In the genomic region with DNA sequence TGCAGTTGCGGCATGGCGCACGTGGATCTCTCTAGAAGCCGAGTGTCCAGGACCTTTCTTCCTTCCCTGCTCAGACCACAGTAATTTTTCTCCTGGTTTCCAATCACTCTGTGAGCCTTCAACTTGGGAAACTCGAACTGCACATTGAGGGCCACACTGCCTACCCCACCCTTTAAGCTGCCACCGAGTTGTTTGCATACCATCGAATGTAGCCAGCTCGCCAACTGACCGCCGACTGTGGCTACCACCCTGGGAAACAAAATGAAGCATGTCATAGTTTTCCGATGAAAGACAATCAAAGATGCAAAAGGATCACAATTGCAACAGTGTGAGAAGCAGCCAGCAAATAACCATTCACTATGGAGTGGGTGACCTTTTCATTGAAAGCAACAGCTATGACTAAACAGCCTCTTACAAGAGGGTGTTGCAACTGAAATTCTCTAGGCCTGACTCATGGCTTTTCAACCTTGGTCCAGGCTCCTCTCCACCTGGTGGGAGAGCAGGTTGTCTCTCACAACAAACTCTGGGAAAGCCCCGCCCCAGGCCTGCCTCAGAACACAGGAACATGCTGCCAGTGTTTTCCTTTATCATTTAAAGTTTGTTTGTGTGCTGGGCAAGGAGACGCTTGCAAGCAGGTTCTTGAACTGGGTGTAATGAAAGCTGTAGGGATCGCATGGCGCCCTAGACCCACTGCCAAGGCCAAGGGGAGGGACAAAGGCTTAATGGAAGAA, we compare ENCODE assay signal across 8 cellular contexts.
A peak's percentile ranks its signal among the peaks of the same experiment; 100 is the strongest.
DNase-seq lines count a peak whose midpoint lies in the region; ATAC-seq and TF ChIP-seq lines count a peak whose summit lies in the region.

No MANE protein-coding gene starts in this region.

- no peaks in the 10 kb centered on the region for H3K36me3 Mint-ChIP-seq in activated CD8-positive, alpha-beta T cell treated with anti-CD3 and anti-CD28 coated beads for 36 hours (ENCODE audit: low read depth)
- no peaks in the 10 kb centered on the region for H3K36me3 Mint-ChIP-seq in activated CD8-positive, alpha-beta T cell treated with anti-CD3 and anti-CD28 coated beads, Interleukin-2, amount 10 ng/mL, durations not matched to agents 7 days and 5 days (ENCODE audit: low read depth)
- H3K36me3 Mint-ChIP-seq in activated T-helper 17 cell treated with anti-CD3 and anti-CD28 coated beads, Interleukin-2, amount 50 U/mL, for 72 hours (ENCODE audit: low read depth): no peaks in the 10 kb centered on the region
- no peaks in the 10 kb centered on the region for H3K36me3 Mint-ChIP-seq in type B pancreatic cell

- POLR2A ChIA-PET in activated CD8-positive, alpha-beta T cell treated with anti-CD3 and anti-CD28 coated beads for 36 hours (lab: Charles Lee): no interaction called here
- POLR2A ChIA-PET in activated CD8-positive, alpha-beta T cell treated with anti-CD3 and anti-CD28 coated beads, Interleukin-2, amount 10 ng/mL, durations not matched to agents 7 days and 5 days (lab: Charles Lee): no interaction called here

- H3K9me3 Mint-ChIP-seq in activated CD8-positive, alpha-beta T cell treated with anti-CD3 and anti-CD28 coated beads for 36 hours: no peaks in the 10 kb centered on the region
- H3K9me3 Mint-ChIP-seq in activated CD8-positive, alpha-beta T cell treated with anti-CD3 and anti-CD28 coated beads, Interleukin-2, amount 10 ng/mL, durations not matched to agents 7 days and 5 days (ENCODE audit: insufficient read depth): no peaks in the 10 kb centered on the region
- H3K9me3 Mint-ChIP-seq in activated T-helper 17 cell treated with anti-CD3 and anti-CD28 coated beads, Interleukin-2, amount 50 U/mL, for 72 hours: no peaks in the 10 kb centered on the region
- peaks cover 6% of the 10 kb centered on the region for H3K9me3 Mint-ChIP-seq in type B pancreatic cell

- no peak overlapping the region for H3K4me3 Mint-ChIP-seq in activated CD8-positive, alpha-beta T cell treated with anti-CD3 and anti-CD28 coated beads for 36 hours
- H3K4me3 Mint-ChIP-seq in activated CD8-positive, alpha-beta T cell treated with anti-CD3 and anti-CD28 coated beads, Interleukin-2, amount 10 ng/mL, durations not matched to agents 7 days and 5 days: no peak overlapping the region
- H3K4me3 Mint-ChIP-seq in activated T-helper 17 cell treated with anti-CD3 and anti-CD28 coated beads, Interleukin-2, amount 50 U/mL, for 72 hours: no peak overlapping the region
- H3K4me3 Mint-ChIP-seq in type B pancreatic cell: peak overlapping the region; percentile 38

- H3K27me3 Mint-ChIP-seq in activated CD8-positive, alpha-beta T cell treated with anti-CD3 and anti-CD28 coated beads for 36 hours: no peaks in the 10 kb centered on the region
- H3K27me3 Mint-ChIP-seq in activated CD8-positive, alpha-beta T cell treated with anti-CD3 and anti-CD28 coated beads, Interleukin-2, amount 10 ng/mL, durations not matched to agents 7 days and 5 days (ENCODE audit: low read depth): peaks cover 8% of the 10 kb centered on the region
- peaks cover 10% of the 10 kb centered on the region for H3K27me3 Mint-ChIP-seq in activated T-helper 17 cell treated with anti-CD3 and anti-CD28 coated beads, Interleukin-2, amount 50 U/mL, for 72 hours
- H3K27me3 Mint-ChIP-seq in type B pancreatic cell: no peaks in the 10 kb centered on the region

- CTCF ChIA-PET in activated CD8-positive, alpha-beta T cell treated with anti-CD3 and anti-CD28 coated beads for 36 hours (lab: Charles Lee): interaction anchor here (1.0 to 1.5 kb wide), 3 partner anchors 34 to 206 kb away, joined by 3 to 4 read pairs (median 3); no protein-coding TSS in a partner anchor
- CTCF ChIA-PET in activated CD8-positive, alpha-beta T cell treated with anti-CD3 and anti-CD28 coated beads, Interleukin-2, amount 10 ng/mL, durations not matched to agents 7 days and 5 days (lab: Charles Lee): no interaction called here

- peaks cover 3% of the 10 kb centered on the region for H3K4me1 Mint-ChIP-seq in activated CD8-positive, alpha-beta T cell treated with anti-CD3 and anti-CD28 coated beads for 36 hours (ENCODE audit: low read depth)
- H3K4me1 Mint-ChIP-seq in activated CD8-positive, alpha-beta T cell treated with anti-CD3 and anti-CD28 coated beads, Interleukin-2, amount 10 ng/mL, durations not matched to agents 7 days and 5 days (ENCODE audit: low read depth): no peaks in the 10 kb centered on the region
- H3K4me1 Mint-ChIP-seq in activated T-helper 17 cell treated with anti-CD3 and anti-CD28 coated beads, Interleukin-2, amount 50 U/mL, for 72 hours: no peaks in the 10 kb centered on the region
- peaks cover 21% of the 10 kb centered on the region for H3K4me1 Mint-ChIP-seq in type B pancreatic cell (ENCODE audit: unreplicated experiment)

- DNase-seq in activated CD8-positive, alpha-beta T cell treated with anti-CD3 and anti-CD28 coated beads for 36 hours: peak; percentile 47
- no peak for DNase-seq in activated CD8-positive, alpha-beta T cell treated with anti-CD3 and anti-CD28 coated beads, Interleukin-2, amount 10 ng/mL, durations not matched to agents 7 days and 5 days
- DNase-seq in iris pigment epithelial cell (ENCODE audit: low read depth): peak; percentile 98
- DNase-seq in type B pancreatic cell (ENCODE audit: extremely low spot score, unreplicated experiment): no peak
- no peak for DNase-seq in superior temporal gyrus (ENCODE audit: extremely low spot score)
- no peak for DNase-seq in NCI-H2081 (lab: John Stamatoyannopoulos, UW)
- DNase-seq in SHP77 (lab: John Stamatoyannopoulos, UW): no peak

- no peak for TF ChIP-seq CTCF in activated CD8-positive, alpha-beta T cell treated with anti-CD3 and anti-CD28 coated beads for 36 hours (IDR thresholded peaks at IDR 0.05)
- TF ChIP-seq CTCF in type B pancreatic cell (conservative IDR thresholded peaks at IDR 0.05): no peak

- no peak overlapping the region for H3K27ac Mint-ChIP-seq in activated CD8-positive, alpha-beta T cell treated with anti-CD3 and anti-CD28 coated beads for 36 hours
- no peak overlapping the region for H3K27ac Mint-ChIP-seq in activated CD8-positive, alpha-beta T cell treated with anti-CD3 and anti-CD28 coated beads, Interleukin-2, amount 10 ng/mL, durations not matched to agents 7 days and 5 days
- no peak overlapping the region for H3K27ac Mint-ChIP-seq in activated T-helper 17 cell treated with anti-CD3 and anti-CD28 coated beads, Interleukin-2, amount 50 U/mL, for 72 hours
- peak overlapping the region; percentile 85 for H3K27ac Mint-ChIP-seq in type B pancreatic cell

- intact Hi-C loops in activated CD8-positive, alpha-beta T cell treated with anti-CD3 and anti-CD28 coated beads for 36 hours (cut with micrococcal nuclease): no loop called here

- peak; percentile 96 for ATAC-seq in activated CD8-positive, alpha-beta T cell treated with anti-CD3 and anti-CD28 coated beads for 36 hours
- no peak for ATAC-seq in activated CD8-positive, alpha-beta T cell treated with anti-CD3 and anti-CD28 coated beads, Interleukin-2, amount 10 ng/mL, durations not matched to agents 7 days and 5 days
- ATAC-seq in activated T-helper 17 cell treated with anti-CD3 and anti-CD28 coated beads, Interleukin-2, amount 50 U/mL, for 72 hours (replicated peaks): peak; percentile 92

Comparison
In these comparisons a context has a peak if more than half of its experiments do, and no peak if none do; other contexts are left out.
1. DNase-seq: peak in activated CD8-positive, alpha-beta T cell treated with anti-CD3 and anti-CD28 coated beads for 36 hours (single experiment) and iris pigment epithelial cell (single experiment); none in activated CD8-positive, alpha-beta T cell treated with anti-CD3 and anti-CD28 coated beads, Interleukin-2, amount 10 ng/mL, durations not matched to agents 7 days and 5 days (single experiment), type B pancreatic cell (single experiment), superior temporal gyrus (single experiment), NCI-H2081 (0 of 2) and SHP77 (0 of 2).